Comparison of ENCODE assay signal across 26 cellular contexts in genomic region chr17:46140645-46141197, GRCh38. TPM values are rescaled to one million over a fixed set of nuclear protein-coding genes. Genes with fewer than 3 reads are reported as not detected.
A peak's percentile ranks its signal among the peaks of the same experiment; 100 is the strongest.
DNase-seq lines count a peak whose midpoint lies in the region; ATAC-seq, FAIRE-seq and TF ChIP-seq lines count a peak whose summit lies in the region.
"Had no signal": no experiment of that assay in that cellular context is flagged by ENCODE, and none has a peak within 500 bp of the region (broad histone marks: within the 10 kb centered on the region; RNA-seq: fewer than 3 reads in every experiment).

No MANE protein-coding gene starts in this region.

- H3K27ac Mint-ChIP-seq in activated naive CD8-positive, alpha-beta T cell: peak overlapping the region; percentile 61
- no peak overlapping the region for H3K27ac Mint-ChIP-seq in activated naive CD8-positive, alpha-beta T cell treated with anti-CD3 and anti-CD28 coated beads, Interleukin-2, amount 50 U/mL, for 24 hours
- no peak overlapping the region for H3K27ac Mint-ChIP-seq in astrocyte (ENCODE audit: unreplicated experiment)
- H3K27ac Mint-ChIP-seq: activated CD4-positive, alpha-beta memory T cell treated with anti-CD3 and anti-CD28 coated beads for 36 hours; activated naive CD4-positive, alpha-beta T cell treated with anti-CD3 and anti-CD28 coated beads, Interleukin-2, amount 50 U/mL, for 72 hours; activated T-helper 2 cell treated with anti-CD3 and anti-CD28 coated beads, Interferon-gamma antibody, Interleukin-2, Interleukin-4, amounts not matched to agents 10 μg/mL and 5 μg/mL and 100 μg/mL, durations not matched to agents 14 hours and 24 hours and 36 hours had no signal

- TF ChIP-seq CTCF in astrocyte (IDR thresholded peaks at IDR 0.05; ENCODE audit: insufficient read depth, low read depth, low read length) (no peak), neutrophil (IDR thresholded peaks at IDR 0.05) (no peak)

- H3K9me3 Mint-ChIP-seq in activated naive CD8-positive, alpha-beta T cell (ENCODE audit: low read depth): no peaks in the 10 kb centered on the region
- no peaks in the 10 kb centered on the region for H3K9me3 Mint-ChIP-seq in activated naive CD8-positive, alpha-beta T cell treated with anti-CD3 and anti-CD28 coated beads, Interleukin-2, amount 50 U/mL, for 24 hours
- no peaks in the 10 kb centered on the region for H3K9me3 Mint-ChIP-seq in astrocyte (ENCODE audit: unreplicated experiment)
- H3K9me3 Mint-ChIP-seq: activated CD4-positive, alpha-beta memory T cell treated with anti-CD3 and anti-CD28 coated beads for 36 hours; activated naive CD4-positive, alpha-beta T cell treated with anti-CD3 and anti-CD28 coated beads, Interleukin-2, amount 50 U/mL, for 72 hours; activated T-helper 2 cell treated with anti-CD3 and anti-CD28 coated beads, Interferon-gamma antibody, Interleukin-2, Interleukin-4, amounts not matched to agents 10 μg/mL and 5 μg/mL and 100 μg/mL, durations not matched to agents 14 hours and 24 hours and 36 hours had no signal

- H3K4me3 ChIP-seq in Karpas-422 (ENCODE audit: low read length) (peak overlapping the region; percentile 7), astrocyte (ENCODE audit: insufficient read depth, low read depth, low read length) (no peak overlapping the region), neutrophil (ENCODE audit: low read depth in 1 of 2, low read length in 1 of 2) (no peak overlapping the region)
- H3K4me3 ChIP-seq: coronary artery, HAP-1, right atrium auricular region, smooth muscle cell, suprapubic skin had no signal

- peak; percentile 45 for FAIRE-seq in astrocyte (lab: Jason Lieb, UNC)

- peaks cover 98% of the 10 kb centered on the region for H3K4me1 ChIP-seq in Karpas-422 (ENCODE audit: low read length)
- H3K4me1 ChIP-seq in astrocyte (ENCODE audit: insufficient read depth, low read length): peaks cover 3% of the 10 kb centered on the region
- H3K4me1 ChIP-seq in neutrophil (ENCODE audit: control insufficient read depth in 1 of 2, insufficient read depth in 1 of 2, low read depth in 1 of 2, low read length in 1 of 2): peaks cover 27 to 38% of the 10 kb centered on the region in 2 experiments

- H3K4me3 Mint-ChIP-seq in activated naive CD8-positive, alpha-beta T cell: no peak overlapping the region
- H3K4me3 Mint-ChIP-seq in activated naive CD8-positive, alpha-beta T cell treated with anti-CD3 and anti-CD28 coated beads, Interleukin-2, amount 50 U/mL, for 24 hours: no peak overlapping the region
- H3K4me3 Mint-ChIP-seq in astrocyte (ENCODE audit: unreplicated experiment): no peak overlapping the region
- H3K4me3 Mint-ChIP-seq: activated CD4-positive, alpha-beta memory T cell treated with anti-CD3 and anti-CD28 coated beads for 36 hours had no signal

- no peaks in the 10 kb centered on the region for H3K27me3 ChIP-seq in Karpas-422 (ENCODE audit: low read length)
- H3K27me3 ChIP-seq in astrocyte (ENCODE audit: insufficient read depth, low read length): no peaks in the 10 kb centered on the region
- no peaks in the 10 kb centered on the region for H3K27me3 ChIP-seq in neutrophil
- H3K27me3 ChIP-seq: right atrium auricular region, suprapubic skin had no signal

- H3K79me2 ChIP-seq in Karpas-422 (ENCODE audit: low read length): peaks cover 97% of the 10 kb centered on the region
- H3K79me2 ChIP-seq in astrocyte (ENCODE audit: insufficient read depth, low read length): peaks cover 97% of the 10 kb centered on the region

- H3K9ac ChIP-seq in Karpas-422 (ENCODE audit: low read length) (peak overlapping the region; percentile 33), astrocyte (ENCODE audit: low read length) (no peak overlapping the region)

- H4K20me1 ChIP-seq in Karpas-422 (ENCODE audit: insufficient read depth, low read depth, low read length) (peaks cover 6% of the 10 kb centered on the region; the same call in 1 of the 2 replicates), astrocyte (ENCODE audit: insufficient read depth, low read length) (peaks cover 96% of the 10 kb centered on the region)

- ATAC-seq in activated naive CD8-positive, alpha-beta T cell treated with anti-CD3 and anti-CD28 coated beads, Interleukin-2, amount 50 U/mL, for 24 hours: no peak
- ATAC-seq: activated naive CD4-positive, alpha-beta T cell treated with anti-CD3 and anti-CD28 coated beads, Interleukin-2, amount 50 U/mL, for 72 hours had no signal

- H3K36me3 ChIP-seq in Karpas-422 (ENCODE audit: insufficient read depth, low read length) (no peaks in the 10 kb centered on the region), astrocyte (ENCODE audit: insufficient read depth, low read length) (no peaks in the 10 kb centered on the region), neutrophil (no peaks in the 10 kb centered on the region)
- H3K36me3 ChIP-seq: HAP-1, right atrium auricular region, suprapubic skin had no signal

- no peaks in the 10 kb centered on the region for H3K36me3 Mint-ChIP-seq in activated naive CD8-positive, alpha-beta T cell
- H3K36me3 Mint-ChIP-seq in activated naive CD8-positive, alpha-beta T cell treated with anti-CD3 and anti-CD28 coated beads, Interleukin-2, amount 50 U/mL, for 24 hours (ENCODE audit: low read depth): no peaks in the 10 kb centered on the region
- peaks cover 4% of the 10 kb centered on the region for H3K36me3 Mint-ChIP-seq in astrocyte (ENCODE audit: low read depth, unreplicated experiment)
- H3K36me3 Mint-ChIP-seq: activated naive CD4-positive, alpha-beta T cell treated with anti-CD3 and anti-CD28 coated beads, Interleukin-2, amount 50 U/mL, for 72 hours had no signal

- H3K27ac ChIP-seq in Karpas-422 (ENCODE audit: low read length): peak overlapping the region; percentile 86
- no peak overlapping the region for H3K27ac ChIP-seq in astrocyte (ENCODE audit: low read depth, low read length)
- peak overlapping the region; percentile 68 for H3K27ac ChIP-seq in neutrophil
- H3K27ac ChIP-seq: coronary artery, right atrium auricular region, suprapubic skin had no signal

- H3K9me3 ChIP-seq in Karpas-422 (ENCODE audit: low read length) (no peaks in the 10 kb centered on the region), astrocyte (ENCODE audit: insufficient read depth, low read depth, low read length) (no peaks in the 10 kb centered on the region), neutrophil (no peaks in the 10 kb centered on the region)
- H3K9me3 ChIP-seq: HAP-1, right atrium auricular region, suprapubic skin had no signal

- no peak for DNase-seq in activated naive CD8-positive, alpha-beta T cell treated with anti-CD3 and anti-CD28 coated beads, Interleukin-2, amount 50 U/mL, for 24 hours
- peak; percentile 56 for DNase-seq in Karpas-422
- no peak for DNase-seq in astrocyte (ENCODE audit: low read depth)
- DNase-seq in iPS-NIHi11 (ENCODE audit: low spot score): no peak
- DNase-seq in MV-4-11 (lab: John Stamatoyannopoulos, UW): no peak
- no peak for DNase-seq in NCI-H2029 treated with DMSO at 0.1 percent for 48 hours (lab: John Stamatoyannopoulos, UW)
- DNase-seq: activated CD4-positive, alpha-beta memory T cell treated with anti-CD3 and anti-CD28 coated beads for 36 hours; activated CD4-positive, alpha-beta T cell treated with anti-CD3 and anti-CD28 coated beads for 1 hour; aorta; effector memory CD4-positive, alpha-beta T cell; erythroblast; mesenchymal stem cell; NCI-H1694; NCI-H2171; posterior cingulate gyrus; stimulated activated naive CD4-positive, alpha-beta T cell; T-helper 2 cell had no signal

- H3K4me1 Mint-ChIP-seq in activated naive CD8-positive, alpha-beta T cell (ENCODE audit: low read depth): peaks cover 95% of the 10 kb centered on the region
- H3K4me1 Mint-ChIP-seq in activated naive CD8-positive, alpha-beta T cell treated with anti-CD3 and anti-CD28 coated beads, Interleukin-2, amount 50 U/mL, for 24 hours: peaks cover 96% of the 10 kb centered on the region
- peaks cover 44% of the 10 kb centered on the region for H3K4me1 Mint-ChIP-seq in astrocyte (ENCODE audit: low read depth, unreplicated experiment)

- no peaks in the 10 kb centered on the region for H3K9me2 ChIP-seq in Karpas-422 (replicated peaks; ENCODE audit: insufficient read depth, low read length)

- H3K4me2 ChIP-seq in Karpas-422 (ENCODE audit: low read depth, low read length, poor library complexity, severe bottlenecking) (peak overlapping the region; percentile 57), astrocyte (ENCODE audit: low read length) (no peak overlapping the region)
- H3K4me2 ChIP-seq: smooth muscle cell had no signal

- H2AFZ ChIP-seq in Karpas-422 (ENCODE audit: low read length) (no peak overlapping the region), astrocyte (ENCODE audit: low read depth, low read length) (no peak overlapping the region)

- H3K27me3 Mint-ChIP-seq in activated naive CD8-positive, alpha-beta T cell: no peaks in the 10 kb centered on the region
- no peaks in the 10 kb centered on the region for H3K27me3 Mint-ChIP-seq in activated naive CD8-positive, alpha-beta T cell treated with anti-CD3 and anti-CD28 coated beads, Interleukin-2, amount 50 U/mL, for 24 hours
- H3K27me3 Mint-ChIP-seq in astrocyte (ENCODE audit: low read depth, unreplicated experiment): no peaks in the 10 kb centered on the region
- H3K27me3 Mint-ChIP-seq: activated CD4-positive, alpha-beta memory T cell treated with anti-CD3 and anti-CD28 coated beads for 36 hours had no signal

RNA-seq across cellular contexts. Expression of gene KANSL1, which starts 52.5 kb away (rescaled TPM):
- 127 and 153 TPM in 2 replicates for total RNA-seq in Karpas-422 (2014; rRNA removed; shearing (Covaris generic); ENCODE audit: low replicate concordance)
- 97.1 and 99.8 TPM in 2 replicates for total RNA-seq in astrocyte
